In the genomic region with DNA sequence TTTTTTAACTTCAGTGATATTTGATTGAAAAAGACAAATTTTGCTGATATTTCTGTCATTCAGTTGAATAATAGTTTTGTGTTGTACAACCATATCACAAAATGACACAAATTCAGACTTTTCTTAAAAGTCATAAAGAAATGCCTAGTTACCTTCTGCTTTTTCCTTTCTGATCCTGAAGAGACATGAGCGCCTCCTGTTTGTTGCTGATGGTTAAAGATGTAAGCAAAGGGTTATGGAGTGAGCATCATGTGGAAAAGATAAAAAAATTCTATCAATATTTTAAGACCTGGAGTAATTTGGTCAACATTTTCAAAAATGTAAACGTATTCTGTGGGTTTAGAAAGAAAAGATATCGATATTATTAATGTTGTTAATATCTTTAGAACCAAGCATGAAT, we compare ENCODE assay signal across 1 cellular context.
TF ChIP-seq lines count a peak whose summit lies in the region.

No MANE protein-coding gene starts in this region.

TF ChIP-seq in IMR-90, 13 proteins besides CTCF, POLR2A, EP300 and RAD21 (continued from another document):
- no peak for TF ChIP-seq ELK1 (IDR thresholded peaks at IDR 0.05; ENCODE audit: borderline replicate concordance, low read depth, low read length)
- no peak for TF ChIP-seq CHD1 (IDR thresholded peaks at IDR 0.05; ENCODE audit: low read depth, low read length)
- TF ChIP-seq RFX5 (IDR thresholded peaks at IDR 0.05; ENCODE audit: low read depth, low read length), result no peak
- no peak for TF ChIP-seq MAFK (IDR thresholded peaks at IDR 0.05; ENCODE audit: low read depth, low read length)
- TF ChIP-seq MXI1 (IDR thresholded peaks at IDR 0.05; ENCODE audit: borderline replicate concordance, low read depth, low read length), result no peak
